ENCODE assay signal across 24 cellular contexts in genomic region chr2:82690757-82691411, GRCh38.
"Had no signal": no experiment of that assay in that cellular context is flagged by ENCODE, and none has a peak within 500 bp of the region (broad histone marks: within the 10 kb centered on the region; RNA-seq: fewer than 3 reads in every experiment).

No MANE protein-coding gene starts in this region.

- H3K9me3 ChIP-seq: colonic mucosa, esophagus muscularis mucosa, gastroesophageal sphincter, mucosa of descending colon, sigmoid colon, thoracic aorta, tibial nerve, upper lobe of left lung, uterus had no signal

- ATAC-seq: foreskin keratinocyte; gastroesophageal sphincter; left cardiac atrium; left ventricle myocardium superior; lower lobe of right lung; mucosa of descending colon; naive thymus-derived CD4-positive, alpha-beta T cell; stimulated activated naive B cell treated with anti-CD40 and anti-IgM and Interleukin-4, amounts not matched to agents 10 μg/mL and 1 μg/mL and 100 μg/mL, for 72 hours had no signal

- H3K4me2 ChIP-seq: neural progenitor cell had no signal

- H3K4me1 ChIP-seq: colonic mucosa, esophagus muscularis mucosa, foreskin keratinocyte, gastroesophageal sphincter, lower lobe of right lung, neural progenitor cell, parathyroid adenoma, sigmoid colon, tibial nerve, upper lobe of left lung, uterus had no signal

- H3K27me3 ChIP-seq: colonic mucosa, esophagus muscularis mucosa, foreskin keratinocyte, gastroesophageal sphincter, heart right ventricle, neural progenitor cell, sigmoid colon, tibial nerve, upper lobe of left lung, uterus had no signal

- H3K4me3 ChIP-seq: colonic mucosa, esophagus muscularis mucosa, gastroesophageal sphincter, heart right ventricle, lower lobe of right lung, mucosa of descending colon, neural progenitor cell, sigmoid colon, thoracic aorta, tibial nerve, upper lobe of left lung, uterus had no signal

- DNase-seq: central memory CD4-positive, alpha-beta T cell; colonic mucosa; effector CD4-positive, alpha-beta T cell; foreskin keratinocyte; glutamatergic neuron; heart right ventricle; hippocampal formation; left cardiac atrium; left ventricle myocardium superior; lower lobe of right lung; mucosa of descending colon; naive thymus-derived CD4-positive, alpha-beta T cell; right cardiac atrium; sigmoid colon; stimulated activated CD4-positive, alpha-beta T cell treated with anti-CD3 and anti-CD28 coated beads, Interleukin-2, amount 100 ng/mL, for 48 hours; stimulated activated naive B cell treated with anti-CD40 and anti-IgM and Interleukin-4, amounts not matched to agents 10 μg/mL and 1 μg/mL and 100 μg/mL, for 72 hours; upper lobe of left lung; uterus had no signal

- H2AFZ ChIP-seq: neural progenitor cell, parathyroid adenoma had no signal

- H3K36me3 ChIP-seq: colonic mucosa, esophagus muscularis mucosa, gastroesophageal sphincter, heart right ventricle, lower lobe of right lung, neural progenitor cell, sigmoid colon, thoracic aorta, tibial nerve, upper lobe of left lung, uterus had no signal

- H3K9ac ChIP-seq: neural progenitor cell, parathyroid adenoma had no signal

- H3K27ac ChIP-seq: colonic mucosa, esophagus muscularis mucosa, foreskin keratinocyte, gastroesophageal sphincter, lower lobe of right lung, neural progenitor cell, parathyroid adenoma, sigmoid colon, thoracic aorta, tibial nerve, upper lobe of left lung, uterus had no signal
